Comparison of ENCODE assay signal across 6 cellular contexts in the genomic region with DNA sequence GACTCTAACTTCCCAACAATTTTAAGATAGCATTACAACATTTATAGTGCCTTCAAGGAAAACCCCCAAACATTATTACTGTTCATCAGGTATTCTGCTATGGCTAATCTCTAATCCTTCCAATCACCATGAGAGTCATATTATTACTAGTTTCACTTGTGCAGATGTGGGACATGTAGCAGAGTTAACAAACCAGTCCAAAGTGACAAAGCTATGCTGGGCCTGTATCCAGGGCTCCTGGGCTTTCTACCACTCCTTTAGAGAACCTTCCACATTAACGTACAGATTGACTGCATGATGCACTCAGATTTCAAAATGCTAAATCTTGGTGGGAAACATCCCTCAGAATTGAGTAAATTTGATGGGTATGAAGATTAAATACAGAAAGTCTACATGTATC.
"Had no signal": no experiment of that assay in that cellular context is flagged by ENCODE, and none has a peak within 500 bp of the region (broad histone marks: within the 10 kb centered on the region; RNA-seq: fewer than 3 reads in every experiment).

No MANE protein-coding gene starts in this region.

- H3K27ac Mint-ChIP-seq: GM23338, HFFc6 had no signal

- H3K4me3 ChIP-seq: GM23338, HAP-1 had no signal

- H3K9me3 Mint-ChIP-seq: GM23338, HFFc6, IgD-negative memory B cell had no signal

- H3K4me3 Mint-ChIP-seq: GM23338, HFFc6, IgD-negative memory B cell had no signal

- H3K27me3 Mint-ChIP-seq: IgD-negative memory B cell had no signal

- ATAC-seq: GM23338, HCT116, HepG2 had no signal

- DNase-seq: HFFc6 had no signal
